Comparison of ENCODE assay signal across 27 cellular contexts in the genomic region with DNA sequence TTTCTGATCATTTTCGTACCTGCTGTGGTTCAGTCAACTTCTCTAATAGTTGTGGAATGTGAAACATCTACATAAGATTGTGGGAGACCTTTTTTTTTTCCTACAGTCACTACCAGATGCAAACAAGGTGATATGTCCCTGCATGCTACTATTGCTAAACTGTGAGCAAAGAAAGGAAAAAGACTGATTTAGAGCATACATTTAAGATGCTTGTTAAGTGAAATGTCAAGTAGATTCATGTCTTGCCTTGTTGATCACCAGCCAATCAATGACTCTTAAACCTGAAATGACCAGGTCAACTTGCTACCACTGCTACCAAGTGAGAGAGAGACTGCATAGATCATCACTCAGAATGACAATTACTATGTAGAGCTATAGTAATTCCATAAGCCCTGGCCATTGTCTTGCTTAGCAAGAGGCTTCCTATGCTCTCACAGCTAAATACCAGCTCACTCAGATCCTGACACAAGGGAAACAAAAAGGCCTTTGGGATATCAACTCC.
DNase-seq lines count a peak whose midpoint lies in the region; ATAC-seq, FAIRE-seq and TF ChIP-seq lines count a peak whose summit lies in the region.
"Had no signal": no experiment of that assay in that cellular context is flagged by ENCODE, and none has a peak within 500 bp of the region (broad histone marks: within the 10 kb centered on the region; RNA-seq: fewer than 3 reads in every experiment).

No MANE protein-coding gene starts in this region.

- H3K4me1 ChIP-seq in A549 (peaks cover 10% of the 10 kb centered on the region; the same call in 2 of the 3 replicates), HUES48 (ENCODE audit: control insufficient read depth, insufficient read depth, low read length) (peaks cover 68% of the 10 kb centered on the region)
- H3K4me1 ChIP-seq: tibial nerve had no signal

- H3K27ac Mint-ChIP-seq in endothelial cell (ENCODE audit: unreplicated experiment), result peak overlapping the region; percentile 98
- H3K27ac Mint-ChIP-seq: naive thymus-derived CD4-positive, alpha-beta T cell; stimulated activated naive CD8-positive, alpha-beta T cell treated with anti-CD3 and anti-CD28 coated beads, Interleukin-15, amount 100 ng/mL, for 72 hours had no signal

- 22% methylated on average over 1 of the region's 1 CpG for WGBS in A549 (ENCODE audit: missing lambda C conversion rate)

- H3K4me3 ChIP-seq in A549, result no peak overlapping the region
- H3K4me3 ChIP-seq in HUES48 (ENCODE audit: low read depth, low read length), result peak overlapping the region; percentile 42
- H3K4me3 ChIP-seq: coronary artery, GM12878, tibial nerve had no signal

- peak; percentile 36 for FAIRE-seq in A549 (lab: Jason Lieb, UNC)
- FAIRE-seq: GM12878 had no signal

- H3K9me3 Mint-ChIP-seq in endothelial cell (ENCODE audit: unreplicated experiment), result no peaks in the 10 kb centered on the region
- H3K9me3 Mint-ChIP-seq: activated T-cell treated with anti-CD3 and anti-CD28 coated beads, Interleukin-2, amount 50 U/mL, for 4 hours; IgD-negative memory B cell; naive thymus-derived CD4-positive, alpha-beta T cell; stimulated activated naive CD8-positive, alpha-beta T cell treated with anti-CD3 and anti-CD28 coated beads, Interleukin-15, amount 100 ng/mL, for 72 hours had no signal

- peak overlapping the region; percentile 38 for H3K4me3 Mint-ChIP-seq in endothelial cell (ENCODE audit: unreplicated experiment)
- H3K4me3 Mint-ChIP-seq: activated T-cell treated with anti-CD3 and anti-CD28 coated beads, Interleukin-2, amount 50 U/mL, for 4 hours; IgD-negative memory B cell; naive thymus-derived CD4-positive, alpha-beta T cell; stimulated activated naive CD8-positive, alpha-beta T cell treated with anti-CD3 and anti-CD28 coated beads, Interleukin-15, amount 100 ng/mL, for 72 hours had no signal

- H3K27me3 Mint-ChIP-seq in endothelial cell (ENCODE audit: unreplicated experiment), result peaks cover 2% of the 10 kb centered on the region
- H3K27me3 Mint-ChIP-seq: IgD-negative memory B cell had no signal

- H3K36me3 ChIP-seq in HUES48 (ENCODE audit: control insufficient read depth, insufficient read depth, low read length), result no peaks in the 10 kb centered on the region
- H3K36me3 ChIP-seq: tibial nerve had no signal

- TF ChIP-seq RAD21 in A549 (conservative IDR thresholded peaks at IDR 0.05 in 1 of 2, IDR thresholded peaks at IDR 0.05 in 1 of 2), result no peak

- DNase-seq in A549 (ENCODE audit: low read depth in 1 of 2, low spot score in 1 of 2) (no peak), endothelial cell (ENCODE audit: low spot score) (peak; percentile 3), iPS-NIHi7 (ENCODE audit: extremely low spot score) (peak; percentile 55), erythroblast (lab: John Stamatoyannopoulos, UW) (no peak), NCI-H2081 (lab: John Stamatoyannopoulos, UW) (no peak), superior temporal gyrus (ENCODE audit: extremely low spot score) (no peak)
- DNase-seq: activated CD8-positive, alpha-beta memory T cell treated with anti-CD3 and anti-CD28 coated beads for 24 hours; activated naive CD4-positive, alpha-beta T cell; activated T-cell treated with anti-CD3 and anti-CD28 coated beads, Interleukin-2, amount 50 U/mL, for 4 hours; DMS79 treated with DMSO at 0.1 percent for 48 hours; left cardiac atrium; mesenchymal stem cell; naive thymus-derived CD4-positive, alpha-beta T cell; NCI-H1436; NCI-H2171 treated with DMSO at 0.1 percent for 48 hours; NCI-H526; retina; Right ventricle myocardium superior; stimulated activated CD4-positive, alpha-beta T cell treated with anti-CD3 and anti-CD28 coated beads, Interleukin-4, amount 100 ng/mL, for 4 hours; stimulated activated naive CD8-positive, alpha-beta T cell treated with anti-CD3 and anti-CD28 coated beads, Interleukin-15, amount 100 ng/mL, for 72 hours had no signal

- H3K4me2 ChIP-seq in A549, result no peak overlapping the region

- no peaks in the 10 kb centered on the region for H3K27me3 ChIP-seq in HUES48 (ENCODE audit: control insufficient read depth, insufficient read depth, low read length)
- H3K27me3 ChIP-seq: tibial nerve had no signal

- TF ChIP-seq CTCF in A549 (IDR thresholded peaks at IDR 0.05) (no peak), endothelial cell (IDR thresholded peaks at IDR 0.05; ENCODE audit: unreplicated experiment) (no peak)

- peak overlapping the region; percentile 55 for H3K9ac ChIP-seq in HUES48 (ENCODE audit: low read depth, low read length)

- POLR2A ChIA-PET in A549 (lab: Yijun Ruan, JAX), result no interaction called here

- CTCF ChIA-PET in A549 (lab: Yijun Ruan, JAX), result no interaction called here

- H3K4me1 Mint-ChIP-seq in endothelial cell (ENCODE audit: unreplicated experiment), result peaks cover 32% of the 10 kb centered on the region
- H3K4me1 Mint-ChIP-seq: naive thymus-derived CD4-positive, alpha-beta T cell; stimulated activated naive CD8-positive, alpha-beta T cell treated with anti-CD3 and anti-CD28 coated beads, Interleukin-15, amount 100 ng/mL, for 72 hours had no signal

- no peaks in the 10 kb centered on the region for H3K36me3 Mint-ChIP-seq in endothelial cell (ENCODE audit: low read depth, unreplicated experiment)
- H3K36me3 Mint-ChIP-seq: IgD-negative memory B cell; naive thymus-derived CD4-positive, alpha-beta T cell had no signal

- TF ChIP-seq POLR2A in A549 (IDR thresholded peaks at IDR 0.05; ENCODE audit: low read length) (no peak), erythroblast (IDR thresholded peaks at IDR 0.05; ENCODE audit: low read length) (no peak)

- no peak overlapping the region for H3K27ac ChIP-seq in A549
- H3K27ac ChIP-seq in HUES48 (ENCODE audit: low read depth, low read length), result peak overlapping the region; percentile 99
- H3K27ac ChIP-seq: coronary artery, tibial nerve had no signal

- ATAC-seq in A549 (no peak), GM18870 (IDR thresholded peaks at IDR 0.05; ENCODE audit: unreplicated experiment) (no peak)
- ATAC-seq: activated T-cell treated with anti-CD3 and anti-CD28 coated beads, Interleukin-2, amount 50 U/mL, for 4 hours; GM12878; left cardiac atrium; naive thymus-derived CD4-positive, alpha-beta T cell; stimulated activated naive CD8-positive, alpha-beta T cell treated with anti-CD3 and anti-CD28 coated beads, Interleukin-15, amount 100 ng/mL, for 72 hours had no signal

- H3K9me3 ChIP-seq in A549 (no peaks in the 10 kb centered on the region), HUES48 (ENCODE audit: control insufficient read depth, insufficient read depth, low read length) (no peaks in the 10 kb centered on the region)
- H3K9me3 ChIP-seq: Caco-2, tibial nerve had no signal

- TF ChIP-seq EP300 in A549 (IDR thresholded peaks at IDR 0.05), result no peak

TF ChIP-seq in A549, 52 proteins besides CTCF, POLR2A, EP300 and RAD21:
- TF ChIP-seq NFE2L2 (conservative IDR thresholded peaks at IDR 0.05; ENCODE audit: low read length) (no peak), TP53 (CRISPR knock-in tag; IDR thresholded peaks at IDR 0.05) (no peak), FOXS1 (CRISPR knock-in tag; IDR thresholded peaks at IDR 0.05) (no peak), BHLHE40 (IDR thresholded peaks at IDR 0.05; ENCODE audit: low read depth, low read length) (no peak), RFX5 (IDR thresholded peaks at IDR 0.05) (no peak), HDAC2 (IDR thresholded peaks at IDR 0.05) (no peak), HOXB13 (CRISPR knock-in tag; IDR thresholded peaks at IDR 0.05; ENCODE audit: low read depth) (no peak), POLR2AphosphoS2 (conservative IDR thresholded peaks at IDR 0.05; ENCODE audit: low read length) (no peak), REST (IDR thresholded peaks at IDR 0.05) (no peak), SREBF2 (IDR thresholded peaks at IDR 0.05) (no peak), HOXA7 (CRISPR knock-in tag; IDR thresholded peaks at IDR 0.05) (no peak), HOXB5 (CRISPR knock-in tag; IDR thresholded peaks at IDR 0.05) (no peak), E2F6 (IDR thresholded peaks at IDR 0.05; ENCODE audit: borderline replicate concordance, low read depth) (no peak)

Comparison
In these comparisons a context has a peak if more than half of its experiments do, and no peak if none do; other contexts are left out.
1. DNase-seq: peak in endothelial cell (single experiment) and iPS-NIHi7 (single experiment); none in A549 (0 of 2), erythroblast (0 of 2), NCI-H2081 (0 of 2) and superior temporal gyrus (single experiment).